ENCODE assay signal across 15 cellular contexts in the genomic region with DNA sequence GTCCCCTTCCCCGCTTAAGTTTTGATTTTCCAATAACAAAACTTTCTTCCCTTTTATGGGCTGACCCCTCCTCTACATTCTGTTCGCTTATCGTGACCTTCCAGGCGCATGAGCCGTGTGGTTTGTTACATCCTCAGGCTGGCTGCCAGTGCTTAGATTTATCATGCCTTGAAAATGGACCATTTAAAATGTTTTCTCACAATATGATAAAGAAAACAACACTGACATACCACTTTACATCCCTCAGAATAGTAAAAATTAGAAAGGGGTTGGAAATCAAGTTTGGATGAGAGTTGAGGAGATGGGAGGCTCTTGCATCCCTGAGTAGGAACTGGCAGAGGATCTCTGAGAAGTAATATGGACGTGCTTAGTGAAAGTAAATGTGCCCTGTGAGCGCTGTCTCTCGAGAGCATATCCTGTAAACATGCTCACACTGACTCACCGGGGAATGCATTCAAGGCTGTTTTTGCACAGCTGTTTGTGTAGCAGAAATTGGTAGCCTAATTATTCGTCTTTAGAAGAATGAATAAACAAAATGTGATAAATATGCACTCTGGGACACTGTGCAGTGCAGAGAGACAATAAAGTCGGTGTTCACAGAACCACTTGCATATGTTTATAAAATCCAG. TPM values are rescaled to one million over a fixed set of nuclear protein-coding genes. Genes with fewer than 3 reads are reported as not detected.
DNase-seq lines count a peak whose midpoint lies in the region; ATAC-seq and TF ChIP-seq lines count a peak whose summit lies in the region.
"Had no signal": no experiment of that assay in that cellular context is flagged by ENCODE, and none has a peak within 500 bp of the region (broad histone marks: within the 10 kb centered on the region; RNA-seq: fewer than 3 reads in every experiment).

No MANE protein-coding gene starts in this region.

- peaks cover 4% of the 10 kb centered on the region for H3K36me3 Mint-ChIP-seq in activated CD4-positive, alpha-beta T cell treated with anti-CD3 and anti-CD28 coated beads, Interleukin-2, amount 10 ng/mL, durations not matched to agents 7 days and 5 days (ENCODE audit: low read depth)

- peak overlapping the region; percentile 17 for H3K4me2 ChIP-seq in fibroblast of lung (ENCODE audit: extremely low read depth, insufficient read depth, low read length)

- no peaks in the 10 kb centered on the region for H3K4me1 Mint-ChIP-seq in activated CD4-positive, alpha-beta T cell treated with anti-CD3 and anti-CD28 coated beads, Interleukin-2, amount 10 ng/mL, durations not matched to agents 7 days and 5 days
- H3K4me1 Mint-ChIP-seq: nephron had no signal

- WGBS in esophagus squamous epithelium, 2 donors = 53 to 72% methylated on average over 11 of the region's 11 CpGs

- H2AFZ ChIP-seq in fibroblast of lung (ENCODE audit: low read length) = no peak overlapping the region

- H3K27me3 ChIP-seq in fibroblast of lung (ENCODE audit: control insufficient read depth, insufficient read depth, low read length) (no peaks in the 10 kb centered on the region), esophagus squamous epithelium (peaks cover 0 to 34% (median 0%) of the 10 kb centered on the region in 4 donors)

- POLR2A ChIA-PET in activated CD4-positive, alpha-beta T cell treated with anti-CD3 and anti-CD28 coated beads, Interleukin-2, amount 10 ng/mL, durations not matched to agents 7 days and 5 days (lab: Charles Lee) = no interaction called here

- no peaks in the 10 kb centered on the region for H3K4me1 ChIP-seq in fibroblast of lung (ENCODE audit: control insufficient read depth, extremely low read depth, insufficient read depth, low read length)
- H3K4me1 ChIP-seq in esophagus squamous epithelium = peaks cover 0 to 6% (median 0%) of the 10 kb centered on the region in 3 donors

- H3K36me3 ChIP-seq in fibroblast of lung (ENCODE audit: control insufficient read depth, insufficient read depth, low read length) = no peaks in the 10 kb centered on the region
- no peaks in the 10 kb centered on the region for H3K36me3 ChIP-seq in esophagus squamous epithelium

- H3K27ac Mint-ChIP-seq in activated CD4-positive, alpha-beta T cell treated with anti-CD3 and anti-CD28 coated beads, Interleukin-2, amount 10 ng/mL, durations not matched to agents 7 days and 5 days = no peak overlapping the region
- H3K27ac Mint-ChIP-seq: nephron had no signal

- peaks cover 21% of the 10 kb centered on the region for H3K27me3 Mint-ChIP-seq in activated CD4-positive, alpha-beta T cell treated with anti-CD3 and anti-CD28 coated beads, Interleukin-2, amount 10 ng/mL, durations not matched to agents 7 days and 5 days

- CTCF ChIA-PET in activated CD4-positive, alpha-beta T cell treated with anti-CD3 and anti-CD28 coated beads, Interleukin-2, amount 10 ng/mL, durations not matched to agents 7 days and 5 days (lab: Charles Lee) = no interaction called here

- no peak for TF ChIP-seq CTCF in fibroblast of lung (conservative IDR thresholded peaks at IDR 0.05 in 1 of 2, IDR thresholded peaks at IDR 0.05 in 1 of 2; ENCODE audit: low read depth in 1 of 2, low read length in 2 of 2)
- no peak for TF ChIP-seq CTCF in esophagus squamous epithelium (IDR thresholded peaks at IDR 0.05)

- ATAC-seq in HG02642 (IDR thresholded peaks at IDR 0.05; ENCODE audit: poor library complexity, unreplicated experiment) = no peak

- H3K4me3 ChIP-seq in fibroblast of lung (replicated peaks in 1 of 4; ENCODE audit: control extremely low read depth in 1 of 4, insufficient read depth in 1 of 4, low read depth in 3 of 4, low read length in 4 of 4) = no peak overlapping the region
- no peak overlapping the region for H3K4me3 ChIP-seq in esophagus squamous epithelium

- no peaks in the 10 kb centered on the region for H3K79me2 ChIP-seq in fibroblast of lung (ENCODE audit: control insufficient read depth, insufficient read depth, low read length)

- TF ChIP-seq POLR2A in esophagus squamous epithelium (IDR thresholded peaks at IDR 0.05) = no peak

- H3K27ac ChIP-seq in fibroblast of lung (ENCODE audit: insufficient read depth, low read length) = no peak overlapping the region
- H3K27ac ChIP-seq in esophagus squamous epithelium = peak overlapping the region in 2 of 4 donors; percentile 17 to 48

- H4K20me1 ChIP-seq in fibroblast of lung (ENCODE audit: control insufficient read depth, extremely low read depth, insufficient read depth, low read length) = no peaks in the 10 kb centered on the region

- peak; percentile 52 for DNase-seq in activated effector memory CD4-positive, alpha-beta T cell treated with anti-CD3 and anti-CD28 coated beads, Interleukin-2, amount 50 U/mL, for 16 hours
- DNase-seq in activated effector memory CD4-positive, alpha-beta T cell treated with Interleukin-2 at 50 U/mL for 16 hours = no peak
- peak; percentile 42 for DNase-seq in RPMI7951 (ENCODE audit: low read depth)
- peak in 1 of 2 donors; percentile 69 for DNase-seq in fibroblast of lung (ENCODE audit: low read depth in 2 of 2)
- no peak for DNase-seq in esophagus squamous epithelium (lab: John Stamatoyannopoulos, UW)
- DNase-seq in NCI-H2171 (lab: John Stamatoyannopoulos, UW) = no peak
- DNase-seq in activated CD4-positive, alpha-beta T cell treated with anti-CD3 and anti-CD28 coated beads, Interleukin-2, amount 10 ng/mL, durations not matched to agents 7 days and 5 days = no peak
- DNase-seq: ACHN; activated CD4-positive, alpha-beta T cell treated with anti-CD3 and anti-CD28 coated beads, Interleukin-2, amount 50 U/mL, for 4 hours; glutamatergic neuron; Karpas-422; NCI-H1436; T-helper 9 cell had no signal

- H3K9me3 Mint-ChIP-seq in activated CD4-positive, alpha-beta T cell treated with anti-CD3 and anti-CD28 coated beads, Interleukin-2, amount 10 ng/mL, durations not matched to agents 7 days and 5 days = peaks cover 22% of the 10 kb centered on the region

- intact Hi-C loops in esophagus squamous epithelium (cut with DNase I) = no loop called here

- H3K9me3 ChIP-seq in fibroblast of lung (ENCODE audit: control insufficient read depth, insufficient read depth, low read depth, low read length) (no peaks in the 10 kb centered on the region), esophagus squamous epithelium (peaks cover 0 to 8% (median 6%) of the 10 kb centered on the region in 3 donors)

- no peak overlapping the region for H3K9ac ChIP-seq in fibroblast of lung (ENCODE audit: insufficient read depth, low read length)

- H3K4me3 Mint-ChIP-seq in activated CD4-positive, alpha-beta T cell treated with anti-CD3 and anti-CD28 coated beads, Interleukin-2, amount 10 ng/mL, durations not matched to agents 7 days and 5 days = no peak overlapping the region
- H3K4me3 Mint-ChIP-seq: nephron had no signal

RNA-seq across cellular contexts. Expression of a gene that starts 17.1 kb away (rescaled TPM):
- 8.9 and 11.8 TPM in 2 replicates for total RNA-seq in RPMI7951 (2014; rRNA removed; shearing (Covaris generic))
- total RNA-seq in fibroblast of lung (21.8 and 28.4 TPM in 2 replicates), esophagus squamous epithelium (100 to 1,000 TPM in 1 of 4 donors, 10 to 100 TPM in 3; 53.0 to 106 (median 63.6) TPM)
- polyA plus RNA-seq in fibroblast of lung = 34.6 and 40.4 TPM in 2 replicates
- polyA plus RNA-seq in fibroblast of lung (2012) = 46.5 and 52.3 TPM in 2 replicates
- 48.8 and 123 TPM in 2 replicates for polyA minus RNA-seq in fibroblast of lung (ENCODE audit: low replicate concordance)
- 10 to 100 TPM; 35.3 to 35.6 TPM for total RNA-seq in activated CD4-positive, alpha-beta T cell treated with anti-CD3 and anti-CD28 coated beads, Interleukin-2, amount 10 ng/mL, durations not matched to agents 7 days and 5 days

Comparison
In these comparisons a context has a peak if more than half of its experiments do, and no peak if none do; other contexts are left out.
1. DNase-seq: peak in activated effector memory CD4-positive, alpha-beta T cell treated with anti-CD3 and anti-CD28 coated beads, Interleukin-2, amount 50 U/mL, for 16 hours (single experiment) and RPMI7951 (single experiment); none in activated effector memory CD4-positive, alpha-beta T cell treated with Interleukin-2 at 50 U/mL for 16 hours (single experiment), esophagus squamous epithelium (single experiment), NCI-H2171 (single experiment) and activated CD4-positive, alpha-beta T cell treated with anti-CD3 and anti-CD28 coated beads, Interleukin-2, amount 10 ng/mL, durations not matched to agents 7 days and 5 days (single experiment).